ENCODE assay signal across 11 cellular contexts in genomic region chr1:214558002-214558770, GRCh38. TPM values are rescaled to one million over a fixed set of nuclear protein-coding genes. Genes with fewer than 3 reads are reported as not detected.
A peak's percentile ranks its signal among the peaks of the same experiment; 100 is the strongest.
DNase-seq lines count a peak whose midpoint lies in the region; ATAC-seq and TF ChIP-seq lines count a peak whose summit lies in the region.
"Had no signal": no experiment of that assay in that cellular context is flagged by ENCODE, and none has a peak within 500 bp of the region (broad histone marks: within the 10 kb centered on the region; RNA-seq: fewer than 3 reads in every experiment).

No MANE protein-coding gene starts in this region.

- no peaks in the 10 kb centered on the region for H3K79me2 ChIP-seq in H9 (ENCODE audit: insufficient read depth, low read length)

- WGBS in H9 (ENCODE audit: extremely low coverage, insufficient read length, low lambda C conversion rate) = no CpG with 5 or more reads among the region's 8 CpGs

- no peak overlapping the region for H3K27ac Mint-ChIP-seq in H9

- TF ChIP-seq CTCF in H9 (conservative IDR thresholded peaks at IDR 0.05) = no peak

- H4K91ac ChIP-seq in H9 (ENCODE audit: insufficient read length, low read depth, low read length) = no peak overlapping the region

- no peak overlapping the region for H2BK12ac ChIP-seq in H9 (ENCODE audit: insufficient read length, low read depth, low read length)

- no peaks in the 10 kb centered on the region for H3K9me3 Mint-ChIP-seq in H9

- ATAC-seq in GM18868 (IDR thresholded peaks at IDR 0.05; ENCODE audit: unreplicated experiment) (peak; percentile 74), HG03342 (IDR thresholded peaks at IDR 0.05; ENCODE audit: unreplicated experiment) (peak; percentile 52), HG02970 (IDR thresholded peaks at IDR 0.05; ENCODE audit: low FRiP score, unreplicated experiment) (no peak)
- ATAC-seq: left ventricle myocardium superior had no signal

- no peak overlapping the region for H3K56ac ChIP-seq in H9 (ENCODE audit: insufficient read length, low read depth, low read length)

- H4K5ac ChIP-seq in H9 (ENCODE audit: insufficient read length, low read depth, low read length) = no peak overlapping the region

- no peaks in the 10 kb centered on the region for H3K27me3 Mint-ChIP-seq in H9 (ENCODE audit: low read depth)

- H3K9me3 ChIP-seq in H9 (ENCODE audit: control insufficient read depth, low read depth, low read length) = no peaks in the 10 kb centered on the region
- H3K9me3 ChIP-seq: ascending aorta had no signal

- no peak overlapping the region for H2BK15ac ChIP-seq in H9 (ENCODE audit: low read depth, low read length)

- no peak overlapping the region for H3T11ph ChIP-seq in H9 (ENCODE audit: low read length)

- H4K8ac ChIP-seq in H9 (replicated peaks; ENCODE audit: insufficient read length, low read depth, low read length) = no peak overlapping the region

- no peak overlapping the region for H3K4me2 ChIP-seq in H9 (ENCODE audit: insufficient read depth, insufficient read length, low read length)

- no peak overlapping the region for H2BK5ac ChIP-seq in H9 (ENCODE audit: insufficient read length, low read length)

- no peaks in the 10 kb centered on the region for H3K79me1 ChIP-seq in H9 (ENCODE audit: insufficient read depth, low read depth, low read length, poor library complexity, severe bottlenecking)

- H3K27ac ChIP-seq in H9 (ENCODE audit: insufficient read length, low read depth, low read length) = no peak overlapping the region
- H3K27ac ChIP-seq: ascending aorta had no signal

- H2AFZ ChIP-seq in H9 (ENCODE audit: low read length) = no peak overlapping the region

- H3K27me3 ChIP-seq in H9 (ENCODE audit: insufficient read depth, low read length) = no peaks in the 10 kb centered on the region
- H3K27me3 ChIP-seq: ascending aorta had no signal

- no peak overlapping the region for H3K9ac ChIP-seq in H9 (ENCODE audit: extremely low read depth, insufficient read length, low read length)

- no peaks in the 10 kb centered on the region for H4K20me1 ChIP-seq in H9 (ENCODE audit: control insufficient read depth, insufficient read depth, insufficient read length)

- no peak overlapping the region for H2BK120ac ChIP-seq in H9 (ENCODE audit: low read depth, low read length, poor library complexity, severe bottlenecking)

- no peak overlapping the region for H3K14ac ChIP-seq in H9 (ENCODE audit: insufficient read depth, low read length)

- H3K23ac ChIP-seq in H9 (ENCODE audit: insufficient read length, low read depth, low read length) = no peak overlapping the region

- H2BK20ac ChIP-seq in H9 (ENCODE audit: low read depth, low read length, poor library complexity, severe bottlenecking) = no peak overlapping the region

- no peaks in the 10 kb centered on the region for H3K36me3 Mint-ChIP-seq in H9 (ENCODE audit: insufficient read depth in 1 of 3, low read depth in 3 of 3)

- DNase-seq in amniotic epithelial cell (ENCODE audit: low read depth) (peak; percentile 97), non-pigmented ciliary epithelial cell (ENCODE audit: low read depth) (peak; percentile 83), H9 (no peak), epidermal melanocyte (ENCODE audit: insufficient read length, low spot score) (no peak)
- DNase-seq in activated CD4-positive, alpha-beta T cell treated with anti-CD3 and anti-CD28 coated beads, Interleukin-2, amount 50 U/mL, for 48 hours = no peak
- DNase-seq: left ventricle myocardium superior, T-helper 9 cell had no signal

- H3K4ac ChIP-seq in H9 (ENCODE audit: low read depth, low read length) = no peak overlapping the region

- H3K18ac ChIP-seq in H9 (ENCODE audit: insufficient read length, low read depth, low read length) = no peak overlapping the region

- H3K23me2 ChIP-seq in H9 (ENCODE audit: insufficient read length, low read depth, low read length, poor library complexity, severe bottlenecking) = no peaks in the 10 kb centered on the region

- H3K4me3 Mint-ChIP-seq in H9 = no peak overlapping the region

- no peak overlapping the region for H2AK5ac ChIP-seq in H9 (ENCODE audit: insufficient read length, low read length)

- H3K4me1 ChIP-seq in H9 (ENCODE audit: insufficient read depth, low read length) = peaks cover 1% of the 10 kb centered on the region

- peaks cover 8 to 9% of the 10 kb centered on the region in 2 experiments for H3K4me1 Mint-ChIP-seq in H9

RNA-seq across cellular contexts. Expression of gene PTPN14, which starts 6.8 kb away (rescaled TPM):
- total RNA-seq in H9 (2021) = 76.4 and 79.0 TPM in 2 replicates

RNA-seq across cellular contexts. Expression of gene CENPF, which starts 44.8 kb away (rescaled TPM):
- total RNA-seq in H9 (2021) = 104 and 113 TPM in 2 replicates

Comparison
In these comparisons a context has a peak if more than half of its experiments do, and no peak if none do; other contexts are left out.
1. DNase-seq: peak in amniotic epithelial cell (single experiment) and non-pigmented ciliary epithelial cell (single experiment); none in H9 (single experiment), activated CD4-positive, alpha-beta T cell treated with anti-CD3 and anti-CD28 coated beads, Interleukin-2, amount 50 U/mL, for 48 hours (0 of 2) and epidermal melanocyte (single experiment).